7 cellular contexts compared by ENCODE assay signal in genomic region chr13:50609016-50609415, GRCh38.
"Had no signal": no experiment of that assay in that cellular context is flagged by ENCODE, and none has a peak within 500 bp of the region (broad histone marks: within the 10 kb centered on the region; RNA-seq: fewer than 3 reads in every experiment).

No MANE protein-coding gene starts in this region.

- H3K4me3 ChIP-seq: GM23338 had no signal

- H2AFZ ChIP-seq: GM23338 had no signal

- DNase-seq: H9, HCEC 1CT, IMR-90 had no signal

- FAIRE-seq: H1, H54, HTR-8/SVneo had no signal

- ATAC-seq: GM23338 had no signal

- H3K27ac Mint-ChIP-seq: GM23338, H9 had no signal

- H3K4me2 ChIP-seq: GM23338 had no signal

- H3K9me3 Mint-ChIP-seq: GM23338, H9 had no signal

- H3K4me3 Mint-ChIP-seq: GM23338, H9 had no signal
